ENCODE assay signal across 14 cellular contexts in the genomic region with DNA sequence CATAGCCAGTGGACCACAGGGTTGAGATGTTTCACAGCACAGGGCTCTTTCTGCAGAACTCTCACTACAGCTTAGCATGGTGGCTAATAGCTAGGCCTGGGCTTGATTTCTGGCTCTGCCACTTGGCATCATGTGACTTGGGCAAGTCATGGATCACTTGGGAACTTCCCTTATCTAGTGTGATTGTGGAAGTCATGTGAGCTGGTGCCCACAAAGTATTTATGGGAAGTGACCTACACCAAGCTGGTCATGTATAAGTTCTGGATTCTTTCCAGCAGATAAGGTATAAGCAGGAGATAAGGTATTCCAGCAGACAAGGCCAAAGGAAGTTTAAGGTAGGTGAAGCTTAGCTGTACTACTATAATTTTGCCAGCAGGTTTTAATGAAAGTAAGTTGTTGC.
"Had no signal": no experiment of that assay in that cellular context is flagged by ENCODE, and none has a peak within 500 bp of the region (broad histone marks: within the 10 kb centered on the region; RNA-seq: fewer than 3 reads in every experiment).

No MANE protein-coding gene starts in this region.

- H3K36me3 ChIP-seq: esophagus muscularis mucosa, sigmoid colon had no signal

- H3K27me3 ChIP-seq: esophagus muscularis mucosa, foreskin keratinocyte, sigmoid colon had no signal

- H3K9me3 ChIP-seq: esophagus muscularis mucosa, sigmoid colon had no signal

- H3K4me1 ChIP-seq: esophagus muscularis mucosa, foreskin keratinocyte, sigmoid colon had no signal

- H3K4me3 ChIP-seq: esophagus muscularis mucosa, sigmoid colon had no signal

- ATAC-seq: foreskin keratinocyte, T-helper 17 cell had no signal

- H3K27ac ChIP-seq: esophagus muscularis mucosa, foreskin keratinocyte, sigmoid colon had no signal

- DNase-seq: activated CD4-positive, alpha-beta memory T cell treated with anti-CD3 and anti-CD28 coated beads for 36 hours; activated CD8-positive, alpha-beta memory T cell treated with anti-CD3 and anti-CD28 coated beads, Interleukin-2, amount 50 U/mL, for 4 hours; activated naive CD4-positive, alpha-beta T cell; activated T-cell treated with anti-CD3 and anti-CD28 coated beads, Interleukin-2, amount 50 U/mL, for 72 hours; aorta; foreskin keratinocyte; head of caudate nucleus; islet precursor cell; mesendoderm; sigmoid colon; stimulated activated CD4-positive, alpha-beta T cell treated with anti-CD3 and anti-CD28 coated beads, Interleukin-12 subunit alpha, Interleukin-12 subunit beta, amount 100 ng/mL, for 4 hours; stimulated activated naive CD4-positive, alpha-beta T cell; T-helper 17 cell had no signal
